ENCODE assay signal across 1 cellular context in the genomic region with DNA sequence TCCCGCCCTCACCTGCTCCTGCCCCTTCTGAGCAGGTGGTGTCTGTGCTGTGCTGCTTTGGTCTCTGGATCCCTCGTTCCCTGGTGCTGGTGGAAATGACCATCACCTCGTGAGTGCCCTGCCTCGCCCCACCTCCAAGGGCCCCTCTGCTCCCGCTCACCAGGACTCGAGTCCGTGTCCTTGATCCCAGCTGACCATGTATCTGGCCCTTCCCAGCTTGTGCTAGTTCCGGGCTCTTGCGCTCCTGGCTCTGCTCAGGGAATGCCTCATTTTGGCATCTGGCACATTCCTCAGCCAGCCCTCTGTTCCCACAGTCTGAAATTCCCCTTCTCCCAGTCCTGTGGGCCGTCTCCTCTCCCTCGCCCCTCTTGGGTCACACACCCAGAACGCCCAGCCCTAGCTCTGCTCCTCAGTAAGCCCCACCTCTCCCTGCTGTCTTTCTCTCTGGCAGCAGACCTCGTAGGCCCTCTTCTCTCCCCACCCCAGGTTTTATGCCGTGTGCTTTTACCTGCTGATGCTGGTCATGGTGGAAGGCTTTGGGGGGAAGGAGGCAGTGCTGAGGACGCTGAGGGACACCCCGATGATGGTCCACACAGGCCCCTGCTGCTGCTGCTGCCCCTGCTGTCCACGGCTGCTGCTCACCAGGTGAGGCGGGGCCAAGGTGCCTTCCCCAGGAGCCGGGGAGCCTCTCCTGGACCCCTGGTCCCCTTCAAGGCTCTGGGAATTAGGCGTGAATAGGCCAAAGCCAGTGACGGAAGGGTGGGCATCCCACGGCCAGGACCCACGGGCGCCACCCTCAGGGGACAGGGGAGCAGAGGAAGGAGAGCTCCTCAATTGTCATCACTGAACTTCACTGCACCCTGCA.
A peak's percentile ranks its signal among the peaks of the same experiment; 100 is the strongest.
TF ChIP-seq lines count a peak whose summit lies in the region.

No MANE protein-coding gene starts in this region.

TF ChIP-seq in WTC11, 78 proteins besides CTCF, POLR2A, EP300 and RAD21 (continued from another document):
- TF ChIP-seq, protein P1, sequence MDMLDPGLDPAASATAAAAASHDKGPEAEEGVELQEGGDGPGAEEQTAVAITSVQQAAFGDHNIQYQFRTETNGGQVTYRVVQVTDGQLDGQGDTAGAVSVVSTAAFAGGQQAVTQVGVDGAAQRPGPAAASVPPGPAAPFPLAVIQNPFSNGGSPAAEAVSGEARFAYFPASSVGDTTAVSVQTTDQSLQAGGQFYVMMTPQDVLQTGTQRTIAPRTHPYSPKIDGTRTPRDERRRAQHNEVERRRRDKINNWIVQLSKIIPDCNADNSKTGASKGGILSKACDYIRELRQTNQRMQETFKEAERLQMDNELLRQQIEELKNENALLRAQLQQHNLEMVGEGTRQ (CRISPR knock-in tag; IDR thresholded peaks at IDR 0.05): no peak
- TF ChIP-seq GABPB1 (CRISPR knock-in tag; IDR thresholded peaks at IDR 0.05): peak; percentile 14; the same call in 1 of the 2 replicates
- TF ChIP-seq, protein P2, sequence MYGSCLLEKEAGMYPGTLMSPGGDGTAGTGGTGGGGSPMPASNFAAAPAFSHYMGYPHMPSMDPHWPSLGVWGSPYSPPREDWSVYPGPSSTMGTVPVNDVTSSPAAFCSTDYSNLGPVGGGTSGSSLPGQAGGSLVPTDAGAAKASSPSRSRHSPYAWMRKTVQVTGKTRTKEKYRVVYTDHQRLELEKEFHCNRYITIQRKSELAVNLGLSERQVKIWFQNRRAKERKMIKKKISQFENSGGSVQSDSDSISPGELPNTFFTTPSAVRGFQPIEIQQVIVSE (CRISPR knock-in tag; IDR thresholded peaks at IDR 0.05; ENCODE audit: borderline replicate concordance): no peak
TF ChIP-seq in WTC11: peak in this region for 1.
